19 cellular contexts compared by ENCODE assay signal in the genomic region with DNA sequence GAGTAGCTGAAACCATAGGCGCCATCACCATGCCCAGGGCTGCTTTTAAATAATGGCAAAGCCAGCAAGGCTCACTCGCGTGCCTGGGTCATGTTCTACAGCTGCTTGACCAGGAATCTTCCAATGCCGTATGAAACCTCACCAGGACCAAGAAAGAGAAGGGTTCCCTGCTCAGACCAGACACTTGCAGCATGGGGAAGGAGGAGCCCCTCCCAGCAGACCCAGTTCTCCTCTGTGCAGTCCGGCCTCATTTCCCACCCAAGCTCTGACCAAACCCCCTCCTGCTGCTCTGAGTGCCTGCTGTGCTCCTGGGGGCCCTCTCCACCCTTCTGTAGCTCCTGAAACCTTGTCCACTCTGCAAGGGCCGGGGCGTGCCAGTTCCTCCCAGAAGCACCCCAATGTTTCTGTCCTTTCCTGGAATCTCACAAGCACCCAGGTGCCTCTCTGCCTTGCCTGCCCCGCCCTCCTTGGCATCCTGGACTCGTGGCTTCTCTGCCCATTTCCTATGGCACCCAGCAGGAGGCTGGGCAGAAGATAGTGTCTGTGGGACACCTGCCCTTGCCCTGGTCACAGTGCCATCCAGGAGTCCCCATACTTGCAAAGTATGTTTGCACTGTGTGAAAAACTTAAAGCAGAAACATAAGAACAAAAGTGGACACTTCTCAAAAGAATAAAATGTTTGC. TPM values are rescaled to one million over a fixed set of nuclear protein-coding genes. Genes with fewer than 3 reads are reported as not detected.
DNase-seq lines count a peak whose midpoint lies in the region; ATAC-seq and TF ChIP-seq lines count a peak whose summit lies in the region.
"Had no signal": no experiment of that assay in that cellular context is flagged by ENCODE, and none has a peak within 500 bp of the region (broad histone marks: within the 10 kb centered on the region; RNA-seq: fewer than 3 reads in every experiment).

No MANE protein-coding gene starts in this region.

- DNase-seq in GM20000 (ENCODE audit: low spot score) (peak; percentile 1), Panc1 (ENCODE audit: low read depth, low spot score) (no peak), mesenteric fat pad (ENCODE audit: low spot score) (peak; percentile 68), type B pancreatic cell (ENCODE audit: extremely low spot score, unreplicated experiment) (peak; percentile 51), HuH-7.5 (ENCODE audit: low spot score) (no peak), gastrocnemius medialis (no peak)
- DNase-seq in naive thymus-derived CD4-positive, alpha-beta T cell = no peak
- DNase-seq: CD8-positive, alpha-beta T cell; DMS79 treated with DMSO at 0.1 percent for 48 hours; KBM-7; NCI-H1436; NCI-H2029; NCI-H2171; NCI-H446; NCI-H69; Right ventricle myocardium superior; SK-N-SH had no signal

- H3K27me3 Mint-ChIP-seq in type B pancreatic cell = no peaks in the 10 kb centered on the region
- H3K27me3 Mint-ChIP-seq in naive thymus-derived CD4-positive, alpha-beta T cell = no peaks in the 10 kb centered on the region

- TF ChIP-seq POLR2A in gastrocnemius medialis (IDR thresholded peaks at IDR 0.05) = no peak

- H3K4me1 Mint-ChIP-seq in type B pancreatic cell (ENCODE audit: unreplicated experiment) = no peaks in the 10 kb centered on the region
- peaks cover 0 to 4% (median 0%) of the 10 kb centered on the region in 7 donors for H3K4me1 Mint-ChIP-seq in naive thymus-derived CD4-positive, alpha-beta T cell

- BruUV-seq in Panc1 (replicated peaks; lab: Mats Ljungman, UMichigan) = no TSS peak

- H3K27me3 ChIP-seq in Panc1 (ENCODE audit: control insufficient read depth, insufficient read depth, low read length) (no peaks in the 10 kb centered on the region), gastrocnemius medialis (no peaks in the 10 kb centered on the region)
- H3K27me3 ChIP-seq in naive thymus-derived CD4-positive, alpha-beta T cell (ENCODE audit: control insufficient read depth in 2 of 2, insufficient read depth in 2 of 2, low read length in 2 of 2) = no peaks in the 10 kb centered on the region

- intact Hi-C loops in Panc1 (cut with micrococcal nuclease; ENCODE audit: unreplicated experiment) = no loop called here
- intact Hi-C loops in naive thymus-derived CD4-positive, alpha-beta T cell (cut with micrococcal nuclease) = no loop called here
- intact Hi-C loops in gastrocnemius medialis (cut with DNase I; ENCODE audit: low total_unique reads) = no loop called here

- H3K36me3 Mint-ChIP-seq in type B pancreatic cell = peaks cover 6% of the 10 kb centered on the region
- H3K36me3 Mint-ChIP-seq in naive thymus-derived CD4-positive, alpha-beta T cell = peaks cover 0 to 24% (median 6%) of the 10 kb centered on the region in 5 donors

- H3K36me3 ChIP-seq in Panc1 (ENCODE audit: control insufficient read depth, insufficient read depth, low read length) (no peaks in the 10 kb centered on the region), gastrocnemius medialis (no peaks in the 10 kb centered on the region)
- no peaks in the 10 kb centered on the region for H3K36me3 ChIP-seq in naive thymus-derived CD4-positive, alpha-beta T cell (ENCODE audit: control insufficient read depth in 2 of 3, insufficient read depth in 3 of 3, low read length in 3 of 3)

- in situ Hi-C loops in Panc1 (cut with HindIII; ENCODE audit: low pct_unique_long_range_greater_than_20kb, low sequenced_read_pairs) = no loop called here
- in situ Hi-C loops in gastrocnemius medialis (cut with MboI; ENCODE audit: low sequenced_read_pairs in 4 of 4) = no loop called here

- ATAC-seq in Panc1 (peak; percentile 57), gastrocnemius medialis (no peak)
- no peak for ATAC-seq in naive thymus-derived CD4-positive, alpha-beta T cell
- ATAC-seq: CD8-positive, alpha-beta T cell; HCT116 had no signal

- POLR2A ChIA-PET in Panc1 (lab: Charles Lee) = no interaction called here
- POLR2A ChIA-PET in naive thymus-derived CD4-positive, alpha-beta T cell (lab: Charles Lee) = no interaction called here

- H3K9me3 Mint-ChIP-seq in type B pancreatic cell = no peaks in the 10 kb centered on the region
- H3K9me3 Mint-ChIP-seq in naive thymus-derived CD4-positive, alpha-beta T cell = no peaks in the 10 kb centered on the region
- H3K9me3 Mint-ChIP-seq: CD8-positive, alpha-beta T cell had no signal

- H3K27ac ChIP-seq in Panc1 (ENCODE audit: low read length) (no peak overlapping the region), gastrocnemius medialis (no peak overlapping the region)
- H3K27ac ChIP-seq in naive thymus-derived CD4-positive, alpha-beta T cell (ENCODE audit: low read depth, low read length) = no peak overlapping the region

- no peak overlapping the region for H3K4me3 Mint-ChIP-seq in type B pancreatic cell
- H3K4me3 Mint-ChIP-seq in naive thymus-derived CD4-positive, alpha-beta T cell = no peak overlapping the region
- H3K4me3 Mint-ChIP-seq: CD8-positive, alpha-beta T cell had no signal

- H3K4me3 ChIP-seq in Panc1 (ENCODE audit: low read depth in 2 of 2, low read length in 2 of 2) (no peak overlapping the region), gastrocnemius medialis (no peak overlapping the region)
- no peak overlapping the region for H3K4me3 ChIP-seq in naive thymus-derived CD4-positive, alpha-beta T cell (ENCODE audit: low read length)

- H3K9me3 ChIP-seq in Panc1 (ENCODE audit: control insufficient read depth, insufficient read depth, low read depth, low read length) = no peaks in the 10 kb centered on the region
- no peaks in the 10 kb centered on the region for H3K9me3 ChIP-seq in naive thymus-derived CD4-positive, alpha-beta T cell (ENCODE audit: control insufficient read depth in 2 of 3, low read length in 3 of 3)
- no peaks in the 10 kb centered on the region for H3K9me3 ChIP-seq in gastrocnemius medialis
- H3K9me3 ChIP-seq: SK-N-SH had no signal

- H3K27ac Mint-ChIP-seq in type B pancreatic cell = no peak overlapping the region
- peak overlapping the region in 3 of 9 donors; percentile 12 to 28 (median 13) for H3K27ac Mint-ChIP-seq in naive thymus-derived CD4-positive, alpha-beta T cell
- H3K27ac Mint-ChIP-seq: CD8-positive, alpha-beta T cell had no signal

- 0 out of 2 replicates have a peak, but pooled peaks cover 2% of the 10 kb centered on the region for H3K4me1 ChIP-seq in Panc1 (ENCODE audit: control insufficient read depth, insufficient read depth, low read length)
- H3K4me1 ChIP-seq in naive thymus-derived CD4-positive, alpha-beta T cell (ENCODE audit: control insufficient read depth in 2 of 2, insufficient read depth in 2 of 2, low read length in 2 of 2) = no peaks in the 10 kb centered on the region
- H3K4me1 ChIP-seq in gastrocnemius medialis = no peaks in the 10 kb centered on the region

- CTCF ChIA-PET in Panc1 (lab: Charles Lee) = no interaction called here
- CTCF ChIA-PET in naive thymus-derived CD4-positive, alpha-beta T cell (lab: Charles Lee) = no interaction called here

- no peak for TF ChIP-seq CTCF in GM20000 (IDR thresholded peaks at IDR 0.05; ENCODE audit: extremely low read depth, missing control alignments)
- TF ChIP-seq CTCF in Panc1 (IDR thresholded peaks at IDR 0.05) = no peak
- no peak for TF ChIP-seq CTCF in type B pancreatic cell (conservative IDR thresholded peaks at IDR 0.05)
- no peak for TF ChIP-seq CTCF in gastrocnemius medialis (IDR thresholded peaks at IDR 0.05 in 4 of 5, conservative IDR thresholded peaks at IDR 0.05 in 1 of 5)

RNA-seq across cellular contexts. Expression of gene SLC7A9, which starts 6.8 kb away (rescaled TPM):
- total RNA-seq in Panc1 (2021; ENCODE audit: unreplicated experiment) = 0.28 TPM
- 0.36 TPM for polyA plus RNA-seq in Panc1 (2012; ENCODE audit: insufficient read length)
- total RNA-seq in mesenteric fat pad = 0.29 TPM
- total RNA-seq in type B pancreatic cell (ENCODE audit: low replicate concordance) = 3.1 and 7.9 TPM in 2 replicates
- 1 to 10 TPM in 2 of 5 experiments, under 1 TPM in 3; 0.24 to 1.1 (median 0.56) TPM for total RNA-seq in naive thymus-derived CD4-positive, alpha-beta T cell
- not detected for polyA plus RNA-seq in naive thymus-derived CD4-positive, alpha-beta T cell
- under 1 TPM in 1 of 4 donors, not detected in 3; 0.44 TPM for total RNA-seq in gastrocnemius medialis
- total RNA-seq: CD8-positive, alpha-beta T cell; Right ventricle myocardium superior had no signal
- polyA plus RNA-seq: BJ, SK-N-SH had no signal

Comparison
In these comparisons a context has a peak if more than half of its experiments do, and no peak if none do; other contexts are left out.
1. DNase-seq: peak in GM20000 (single experiment), mesenteric fat pad (single experiment) and type B pancreatic cell (single experiment); none in Panc1 (single experiment), HuH-7.5 (single experiment), naive thymus-derived CD4-positive, alpha-beta T cell (0 of 9) and gastrocnemius medialis (0 of 2).